7 cellular contexts compared by ENCODE assay signal in the genomic region with DNA sequence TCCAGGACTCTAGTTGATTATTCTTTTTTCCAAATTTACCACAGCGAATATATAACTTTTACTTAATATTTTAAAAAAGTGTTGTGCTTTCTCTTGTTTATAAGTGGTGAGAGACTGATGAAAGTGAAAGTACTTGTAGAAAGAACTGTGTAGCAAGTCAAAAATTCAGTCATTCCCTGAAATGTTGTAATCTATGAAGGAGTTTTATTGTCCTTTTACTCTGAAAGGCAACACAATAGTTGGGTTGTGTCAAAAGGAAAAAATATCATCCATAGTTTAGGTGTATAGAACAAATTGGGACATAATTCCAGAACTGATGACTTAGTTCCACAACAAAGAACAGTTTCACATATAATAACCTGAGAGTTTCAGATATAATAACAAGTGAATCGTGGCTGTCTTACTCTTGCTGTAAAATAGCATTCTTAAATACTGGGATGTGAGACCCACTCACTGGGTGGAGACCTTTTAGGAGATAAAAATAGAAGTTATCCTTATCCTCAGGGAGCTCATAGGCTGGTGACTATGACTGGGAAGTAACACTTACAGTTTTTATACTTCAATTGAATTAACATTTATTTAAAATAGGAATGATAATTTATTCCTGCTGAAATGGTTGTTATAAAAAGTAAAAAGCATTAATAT. TPM values are rescaled to one million over a fixed set of nuclear protein-coding genes. Genes with fewer than 3 reads are reported as not detected.
DNase-seq lines count a peak whose midpoint lies in the region; ATAC-seq and TF ChIP-seq lines count a peak whose summit lies in the region.

No MANE protein-coding gene starts in this region.

- DNase-seq in astrocyte of the cerebellum (ENCODE audit: low read depth) (no peak), iris pigment epithelial cell (ENCODE audit: low read depth) (peak; percentile 41), NK-92 (lab: John Stamatoyannopoulos, UW; ENCODE audit: unreplicated experiment) (no peak), neuronal stem cell (ENCODE audit: low spot score) (no peak)

- no peak overlapping the region for H3K23ac ChIP-seq in neuronal stem cell (ENCODE audit: low read depth, low read length, poor library complexity)

- ATAC-seq in GM21619 (IDR thresholded peaks at IDR 0.05; ENCODE audit: unreplicated experiment) = no peak

- H3K27ac ChIP-seq in KOPT-K1 (ENCODE audit: low read depth, low read length, poor library complexity, severe bottlenecking) = peak overlapping the region; percentile 72
- H3K27ac ChIP-seq in subcutaneous abdominal adipose tissue (ENCODE audit: low read depth, low read length) = peak overlapping the region; percentile 88
- no peak overlapping the region for H3K27ac ChIP-seq in neuronal stem cell (replicated peaks; ENCODE audit: low read length)

- H2BK12ac ChIP-seq in neuronal stem cell (ENCODE audit: low read length) = no peak overlapping the region

- WGBS in neuronal stem cell (ENCODE audit: extremely low coverage in 2 of 2, insufficient read length in 2 of 2, insufficient replicate concordance in 1 of 2), 2 donors = no CpG with 5 or more reads among the region's 2 CpGs

- no peak overlapping the region for H2AFZ ChIP-seq in neuronal stem cell (ENCODE audit: low read length)

- in situ Hi-C loops in astrocyte of the cerebellum (cut with HindIII; ENCODE audit: low sequenced_read_pairs) = no loop called here

- H3K36me3 ChIP-seq in KOPT-K1 (ENCODE audit: insufficient read depth, low read length) (peaks cover 54% of the 10 kb centered on the region), subcutaneous abdominal adipose tissue (ENCODE audit: control insufficient read depth in 5 of 5, insufficient read depth in 5 of 5, low read length in 5 of 5) (peaks cover 0 to 13% (median 3%) of the 10 kb centered on the region in 5 donors), neuronal stem cell (replicated peaks in 1 of 2; ENCODE audit: control insufficient read depth in 2 of 2, insufficient read depth in 2 of 2, low read length in 2 of 2) (peaks cover 6 to 81% of the 10 kb centered on the region in 2 donors)

- no peak overlapping the region for H4K91ac ChIP-seq in neuronal stem cell (ENCODE audit: low read depth, low read length, poor library complexity)

- TF ChIP-seq CTCF in astrocyte of the cerebellum (IDR thresholded peaks at IDR 0.05; ENCODE audit: low read depth, low read length, missing control alignments) = no peak

- peak overlapping the region; percentile 5 for H3K4me3 ChIP-seq in astrocyte of the cerebellum (ENCODE audit: low read depth, low read length)
- peak overlapping the region in 3 of 5 donors; percentile 38 to 49 (median 41) for H3K4me3 ChIP-seq in subcutaneous abdominal adipose tissue (ENCODE audit: low read depth in 1 of 5, low read length in 5 of 5)
- no peak overlapping the region for H3K4me3 ChIP-seq in neuronal stem cell (ENCODE audit: low read length in 2 of 2)

- no peak overlapping the region for H4K8ac ChIP-seq in neuronal stem cell (ENCODE audit: low read depth, low read length)

- no peak overlapping the region for H3K14ac ChIP-seq in neuronal stem cell (ENCODE audit: low read length)

- H3K27me3 ChIP-seq in subcutaneous abdominal adipose tissue (ENCODE audit: control insufficient read depth in 5 of 5, insufficient read depth in 4 of 5, low read length in 5 of 5) = no peaks in the 10 kb centered on the region
- H3K27me3 ChIP-seq in neuronal stem cell (ENCODE audit: control insufficient read depth in 3 of 3, insufficient read depth in 3 of 3, low read depth in 1 of 3, low read length in 3 of 3) = no peaks in the 10 kb centered on the region

- no peak overlapping the region for H2BK15ac ChIP-seq in neuronal stem cell (ENCODE audit: low read length)

- no peak overlapping the region for H3K4ac ChIP-seq in neuronal stem cell (ENCODE audit: low read length)

- peaks cover 0 to 53% (median 37%) of the 10 kb centered on the region in 5 donors for H3K4me1 ChIP-seq in subcutaneous abdominal adipose tissue (ENCODE audit: control insufficient read depth in 5 of 5, insufficient read depth in 5 of 5, low read length in 5 of 5)
- H3K4me1 ChIP-seq in neuronal stem cell (ENCODE audit: control insufficient read depth in 2 of 2, insufficient read depth in 1 of 2, low read depth in 1 of 2, low read length in 2 of 2) = no peaks in the 10 kb centered on the region

- H3K9me3 ChIP-seq in KOPT-K1 (ENCODE audit: insufficient read depth, low read length, poor library complexity, severe bottlenecking) (no peaks in the 10 kb centered on the region), subcutaneous abdominal adipose tissue (ENCODE audit: control insufficient read depth in 5 of 5, low read length in 5 of 5) (no peaks in the 10 kb centered on the region), neuronal stem cell (replicated peaks in 1 of 2; ENCODE audit: control insufficient read depth in 2 of 2, insufficient read depth in 1 of 2, low read depth in 1 of 2, low read length in 2 of 2) (peaks cover 0 to 2% of the 10 kb centered on the region in 2 donors)

- no peak overlapping the region for H3K4me2 ChIP-seq in neuronal stem cell (ENCODE audit: insufficient read depth, low read length, poor library complexity, severe bottlenecking)

- H3K79me1 ChIP-seq in neuronal stem cell (ENCODE audit: low read depth, low read length) = peaks cover 3% of the 10 kb centered on the region

- no peak overlapping the region for H2BK120ac ChIP-seq in neuronal stem cell (ENCODE audit: low read depth, low read length)

- no peak overlapping the region for H2BK5ac ChIP-seq in neuronal stem cell (ENCODE audit: low read length)

- H2AK5ac ChIP-seq in neuronal stem cell (ENCODE audit: low read depth, low read length) = no peak overlapping the region

- H3K9ac ChIP-seq in subcutaneous abdominal adipose tissue (ENCODE audit: low read length in 5 of 5) (peak overlapping the region; percentile 1 to 69 (median 38)), neuronal stem cell (ENCODE audit: low read depth, low read length, poor library complexity) (no peak overlapping the region)

- H3K18ac ChIP-seq in neuronal stem cell (ENCODE audit: low read length) = no peak overlapping the region

RNA-seq across cellular contexts. Expression of a gene that starts 20.6 kb away (rescaled TPM):
- 142 TPM for polyA plus RNA-seq in neuronal stem cell (2013, experiment 1 of 2)
- polyA plus RNA-seq in neuronal stem cell (2013, experiment 2 of 2) = 142 TPM

RNA-seq across cellular contexts. Expression of a gene that starts 59.2 kb away (rescaled TPM):
- polyA plus RNA-seq in neuronal stem cell (2013, experiment 1 of 2) = 38.8 TPM
- 40.0 TPM for polyA plus RNA-seq in neuronal stem cell (2013, experiment 2 of 2)

Comparison
In these comparisons a context has a peak if more than half of its experiments do, and no peak if none do; other contexts are left out.
1. H3K4me3 ChIP-seq: peak in astrocyte of the cerebellum (single experiment) and subcutaneous abdominal adipose tissue (3 of 5); none in neuronal stem cell (0 of 2).